In the genomic region with DNA sequence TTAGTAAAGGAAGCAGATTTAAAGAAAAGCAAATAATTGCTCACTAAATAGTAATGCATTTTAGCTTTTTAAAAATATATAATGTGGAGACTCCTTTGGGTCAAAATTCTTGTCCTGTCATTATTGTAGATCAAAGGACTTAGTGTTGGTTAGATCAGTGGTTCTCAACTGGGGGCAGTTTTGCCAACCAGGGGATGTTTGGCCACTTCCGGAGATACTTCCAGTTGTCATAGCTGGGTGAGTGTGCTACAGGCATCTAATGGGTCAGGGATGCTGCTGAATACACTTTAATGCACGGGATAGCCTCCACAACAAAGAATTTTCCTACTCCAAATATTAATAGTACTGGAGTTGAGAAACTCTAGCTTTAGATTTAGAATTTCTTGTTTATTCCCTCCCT, we compare ENCODE assay signal across 1 cellular context.
TF ChIP-seq lines count a peak whose summit lies in the region.

No MANE protein-coding gene starts in this region.

TF ChIP-seq in IMR-90, 13 proteins besides CTCF, POLR2A, EP300 and RAD21 (continued from another document):
- no peak for TF ChIP-seq BHLHE40 (IDR thresholded peaks at IDR 0.05; ENCODE audit: low read depth, low read length)
